Comparison of ENCODE assay signal across 7 cellular contexts in genomic region chr16:28192811-28193529, GRCh38. TPM values are rescaled to one million over a fixed set of nuclear protein-coding genes. Genes with fewer than 3 reads are reported as not detected.
DNase-seq lines count a peak whose midpoint lies in the region; ATAC-seq and TF ChIP-seq lines count a peak whose summit lies in the region.

No MANE protein-coding gene starts in this region.

- peak overlapping the region; percentile 78 to 98 (median 92) for H3K27ac Mint-ChIP-seq in IgD-negative memory B cell

- intact Hi-C loops in transverse colon (cut with DNase I; ENCODE audit: low total_unique reads): no loop called here

- peaks cover 75% of the 10 kb centered on the region for H3K4me1 ChIP-seq in mononuclear cell (ENCODE audit: insufficient read depth, low read length)
- peaks cover 0 to 46% (median 13%) of the 10 kb centered on the region in 4 donors for H3K4me1 ChIP-seq in transverse colon

- H3K27ac ChIP-seq in transverse colon: peak overlapping the region; percentile 40 to 57 (median 48)

- peak; percentile 66 for ATAC-seq in GM19463 (IDR thresholded peaks at IDR 0.05; ENCODE audit: unreplicated experiment)

- no peaks in the 10 kb centered on the region for H3K27me3 Mint-ChIP-seq in IgD-negative memory B cell

- no peak for TF ChIP-seq EP300 in transverse colon (IDR thresholded peaks at IDR 0.05; ENCODE audit: low read depth)

- no peaks in the 10 kb centered on the region for H3K9me3 Mint-ChIP-seq in IgD-negative memory B cell

- WGBS in transverse colon (ENCODE audit: low coverage in 1 of 2), 2 donors: 73 to 78% methylated on average over 3 to 10 of the region's 10 CpGs

- peak; percentile 82 for DNase-seq in activated CD8-positive, alpha-beta memory T cell treated with anti-CD3 and anti-CD28 coated beads for 24 hours
- DNase-seq in transverse colon: peak; percentile 65
- no peak for DNase-seq in NCI-H1930 (lab: John Stamatoyannopoulos, UW)
- DNase-seq in NCI-H774 (lab: John Stamatoyannopoulos, UW): no peak

- H3K9me3 ChIP-seq in mononuclear cell (ENCODE audit: low read depth, low read length) (no peaks in the 10 kb centered on the region), transverse colon (no peaks in the 10 kb centered on the region)

- no peaks in the 10 kb centered on the region for H3K27me3 ChIP-seq in mononuclear cell (ENCODE audit: insufficient read depth, low read length)
- H3K27me3 ChIP-seq in transverse colon: no peaks in the 10 kb centered on the region

- no peak for TF ChIP-seq CTCF in transverse colon (IDR thresholded peaks at IDR 0.05)

- H3K4me3 ChIP-seq in mononuclear cell (ENCODE audit: low read length): peak overlapping the region; percentile 1
- no peak overlapping the region for H3K4me3 ChIP-seq in transverse colon

- peaks cover 58 to 75% (median 62%) of the 10 kb centered on the region in 3 donors for H3K4me1 Mint-ChIP-seq in IgD-negative memory B cell

- peaks cover 4% of the 10 kb centered on the region for H3K36me3 Mint-ChIP-seq in IgD-negative memory B cell

- H3K36me3 ChIP-seq in transverse colon: no peaks in the 10 kb centered on the region

- in situ Hi-C loops in transverse colon (cut with MboI; ENCODE audit: low pct_ligation_motif_present in 1 of 4, low pct_unique_long_range_greater_than_20kb in 1 of 4, low sequenced_read_pairs in 3 of 4): no loop called here

- H3K4me3 Mint-ChIP-seq in IgD-negative memory B cell: peak overlapping the region; percentile 77 to 94 (median 78)

- TF ChIP-seq POLR2A in transverse colon (IDR thresholded peaks at IDR 0.05): peak; percentile 43

RNA-seq across cellular contexts. Expression of gene XPO6, which starts 18.8 kb away (rescaled TPM):
- 86.1 TPM for polyA plus RNA-seq in IgD-negative memory B cell
- total RNA-seq in mononuclear cell (211 TPM), transverse colon (100 to 1,000 TPM; 140 to 254 (median 204) TPM)

Comparison
In these comparisons a context has a peak if more than half of its experiments do, and no peak if none do; other contexts are left out.
1. DNase-seq: peak in activated CD8-positive, alpha-beta memory T cell treated with anti-CD3 and anti-CD28 coated beads for 24 hours (single experiment) and transverse colon (single experiment); none in NCI-H1930 (0 of 2) and NCI-H774 (single experiment).